In genomic region chr2:169727065-169727464, GRCh38 we compare ENCODE assay signal across 26 cellular contexts. TPM values are rescaled to one million over a fixed set of nuclear protein-coding genes. Genes with fewer than 3 reads are reported as not detected.
"Had no signal": no experiment of that assay in that cellular context is flagged by ENCODE, and none has a peak within 500 bp of the region (broad histone marks: within the 10 kb centered on the region; RNA-seq: fewer than 3 reads in every experiment).

No MANE protein-coding gene starts in this region.

- H3K27me3 ChIP-seq: adrenal gland, ascending aorta, brain microvascular endothelial cell, thyroid gland had no signal

- H3K27ac ChIP-seq: adrenal gland, ascending aorta, brain microvascular endothelial cell, foreskin keratinocyte, parathyroid adenoma, thyroid gland, WERI-Rb-1 had no signal

- H3K36me3 ChIP-seq: adrenal gland, ascending aorta, brain microvascular endothelial cell, thyroid gland, WERI-Rb-1 had no signal

- H3K79me2 ChIP-seq: parathyroid adenoma had no signal

- H3K9me3 ChIP-seq: adrenal gland, ascending aorta, thyroid gland had no signal

- H3K4me3 ChIP-seq: adrenal gland, ascending aorta, thyroid gland had no signal

- DNase-seq: activated CD4-positive, alpha-beta T cell treated with anti-CD3 and anti-CD28 coated beads for 1 hour; activated CD8-positive, alpha-beta memory T cell treated with anti-CD3 and anti-CD28 coated beads for 24 hours; activated CD8-positive, alpha-beta memory T cell treated with anti-CD3 and anti-CD28 coated beads, Interleukin-2, amount 50 U/mL, for 4 hours; activated naive CD4-positive, alpha-beta T cell; activated T-cell treated with anti-CD3 and anti-CD28 coated beads, Interleukin-2, amount 50 U/mL, for 24 hours; adrenal gland; brain microvascular endothelial cell; caudate nucleus; effector CD4-positive, alpha-beta T cell; erythroblast; foreskin keratinocyte; right cardiac atrium; stimulated activated CD4-positive, alpha-beta T cell treated with anti-CD3 and anti-CD28 coated beads, Interleukin-12 subunit alpha, Interleukin-12 subunit beta, amount 100 ng/mL, for 4 hours; stimulated activated CD4-positive, alpha-beta T cell treated with anti-CD3 and anti-CD28 coated beads, Interleukin-4, amount 100 ng/mL, for 4 hours; substantia nigra; thyroid gland; WERI-Rb-1 had no signal

- H3K9ac ChIP-seq: parathyroid adenoma had no signal

- H3K4me1 ChIP-seq: adrenal gland, ascending aorta, foreskin keratinocyte, parathyroid adenoma, thyroid gland had no signal

- H2AFZ ChIP-seq: parathyroid adenoma had no signal

RNA-seq across cellular contexts. Expression of gene PHOSPHO2, which starts 32.8 kb away (rescaled TPM):
- total RNA-seq: ascending aorta had no signal

RNA-seq across cellular contexts. Expression of gene CFAP210, which starts 32.9 kb away (rescaled TPM):
- total RNA-seq: activated T-helper 2 cell treated with anti-CD3 and anti-CD28 coated beads, Interferon-gamma antibody, Interleukin-2, Interleukin-4, amounts not matched to agents 10 μg/mL and 5 μg/mL and 100 μg/mL, durations not matched to agents 14 hours and 24 hours and 36 hours; adrenal gland; ascending aorta; fibroblast of lung; foreskin keratinocyte; glomerular endothelial cell; lower leg skin; myocyte; pulmonary artery endothelial cell; right cardiac atrium; skeletal muscle tissue had no signal
- polyA plus RNA-seq: fibroblast of lung, foreskin keratinocyte had no signal
